In genomic region chr1:173861731-173862145, GRCh38 we compare ENCODE assay signal across 10 cellular contexts. TPM values are rescaled to one million over a fixed set of nuclear protein-coding genes. Genes with fewer than 3 reads are reported as not detected.
DNase-seq lines count a peak whose midpoint lies in the region; ATAC-seq and TF ChIP-seq lines count a peak whose summit lies in the region.
"Had no signal": no experiment of that assay in that cellular context is flagged by ENCODE, and none has a peak within 500 bp of the region (broad histone marks: within the 10 kb centered on the region; RNA-seq: fewer than 3 reads in every experiment).

No MANE protein-coding gene starts in this region.

- H3K4me1 ChIP-seq in cardiac muscle cell (ENCODE audit: low read depth): peaks cover 17% of the 10 kb centered on the region

- H3K9me3 Mint-ChIP-seq in activated naive CD4-positive, alpha-beta T cell treated with anti-CD3 and anti-CD28 coated beads, Interleukin-2, amount 10 ng/mL, durations not matched to agents 7 days and 5 days: no peaks in the 10 kb centered on the region
- no peaks in the 10 kb centered on the region for H3K9me3 Mint-ChIP-seq in stimulated activated naive CD8-positive, alpha-beta T cell treated with anti-CD3 and anti-CD28 coated beads, Interleukin-15, amount 100 ng/mL, for 72 hours

- H3K27ac ChIP-seq in cardiac muscle cell: peak overlapping the region; percentile 36
- H3K27ac ChIP-seq: skin epidermis had no signal

- peak overlapping the region; percentile 5 for H3K27ac Mint-ChIP-seq in activated naive CD4-positive, alpha-beta T cell treated with anti-CD3 and anti-CD28 coated beads, Interleukin-2, amount 10 ng/mL, durations not matched to agents 7 days and 5 days
- peak overlapping the region in 1 of 2 donors; percentile 82 for H3K27ac Mint-ChIP-seq in stimulated activated naive CD8-positive, alpha-beta T cell treated with anti-CD3 and anti-CD28 coated beads, Interleukin-15, amount 100 ng/mL, for 72 hours

- peak in 1 of 2 donors; percentile 16 for DNase-seq in cardiac muscle cell (ENCODE audit: low read depth in 1 of 2, low spot score in 1 of 2)
- no peak for DNase-seq in Right ventricle myocardium superior
- DNase-seq in activated naive CD4-positive, alpha-beta T cell treated with anti-CD3 and anti-CD28 coated beads, Interleukin-2, amount 10 ng/mL, durations not matched to agents 7 days and 5 days: no peak
- no peak for DNase-seq in stimulated activated naive CD8-positive, alpha-beta T cell treated with anti-CD3 and anti-CD28 coated beads, Interleukin-15, amount 100 ng/mL, for 72 hours
- DNase-seq: C1 segment of cervical spinal cord had no signal

- H3K27me3 ChIP-seq in cardiac muscle cell: no peaks in the 10 kb centered on the region

- no peak for TF ChIP-seq CTCF in cardiac muscle cell (IDR thresholded peaks at IDR 0.05; ENCODE audit: low read depth, low read length)

- H3K27me3 Mint-ChIP-seq in activated naive CD4-positive, alpha-beta T cell treated with anti-CD3 and anti-CD28 coated beads, Interleukin-2, amount 10 ng/mL, durations not matched to agents 7 days and 5 days: no peaks in the 10 kb centered on the region
- H3K27me3 Mint-ChIP-seq in stimulated activated naive CD8-positive, alpha-beta T cell treated with anti-CD3 and anti-CD28 coated beads, Interleukin-15, amount 100 ng/mL, for 72 hours: no peaks in the 10 kb centered on the region

- CTCF ChIA-PET in activated naive CD4-positive, alpha-beta T cell treated with anti-CD3 and anti-CD28 coated beads, Interleukin-2, amount 10 ng/mL, durations not matched to agents 7 days and 5 days (lab: Charles Lee): no interaction called here

- ATAC-seq in Right ventricle myocardium superior (ENCODE audit: poor library complexity) (no peak), HG03442 (IDR thresholded peaks at IDR 0.05; ENCODE audit: unreplicated experiment) (no peak), HG03135 (IDR thresholded peaks at IDR 0.05; ENCODE audit: unreplicated experiment) (no peak)
- peak; percentile 27 for ATAC-seq in stimulated activated naive CD8-positive, alpha-beta T cell treated with anti-CD3 and anti-CD28 coated beads, Interleukin-15, amount 100 ng/mL, for 72 hours
- ATAC-seq: Right ventricle myocardium inferior had no signal

- intact Hi-C loops in Right ventricle myocardium superior (cut with DNase I): loop anchor here (10.0 kb wide), 1 partner anchor 103 kb away; no protein-coding TSS in a partner anchor

- peaks cover 59% of the 10 kb centered on the region for H3K36me3 Mint-ChIP-seq in activated naive CD4-positive, alpha-beta T cell treated with anti-CD3 and anti-CD28 coated beads, Interleukin-2, amount 10 ng/mL, durations not matched to agents 7 days and 5 days

- H3K4me1 Mint-ChIP-seq in activated naive CD4-positive, alpha-beta T cell treated with anti-CD3 and anti-CD28 coated beads, Interleukin-2, amount 10 ng/mL, durations not matched to agents 7 days and 5 days: peaks cover 37% of the 10 kb centered on the region
- peaks cover 36% of the 10 kb centered on the region for H3K4me1 Mint-ChIP-seq in stimulated activated naive CD8-positive, alpha-beta T cell treated with anti-CD3 and anti-CD28 coated beads, Interleukin-15, amount 100 ng/mL, for 72 hours

- peaks cover 59% of the 10 kb centered on the region for H3K36me3 ChIP-seq in cardiac muscle cell

- no peak overlapping the region for H3K4me3 Mint-ChIP-seq in activated naive CD4-positive, alpha-beta T cell treated with anti-CD3 and anti-CD28 coated beads, Interleukin-2, amount 10 ng/mL, durations not matched to agents 7 days and 5 days
- H3K4me3 Mint-ChIP-seq in stimulated activated naive CD8-positive, alpha-beta T cell treated with anti-CD3 and anti-CD28 coated beads, Interleukin-15, amount 100 ng/mL, for 72 hours: no peak overlapping the region

- H3K9me3 ChIP-seq in cardiac muscle cell (ENCODE audit: low read depth): no peaks in the 10 kb centered on the region

- no peak overlapping the region for H3K4me3 ChIP-seq in cardiac muscle cell
- H3K4me3 ChIP-seq: skin epidermis had no signal

RNA-seq across cellular contexts. Expression of gene GAS5, which starts 6.1 kb away (rescaled TPM):
- 210 and 350 TPM in 2 replicates for total RNA-seq in cardiac muscle cell
- polyA plus RNA-seq in cardiac muscle cell: 158 and 248 TPM in 2 replicates
- total RNA-seq in Right ventricle myocardium superior: 50.2 TPM

RNA-seq across cellular contexts. Expression of gene ZBTB37, which starts 6.4 kb away (rescaled TPM):
- total RNA-seq in cardiac muscle cell (7.9 and 16.2 TPM in 2 replicates), Right ventricle myocardium superior (6.9 TPM)
- polyA plus RNA-seq in cardiac muscle cell: 1.8 and 3.0 TPM in 2 replicates

RNA-seq across cellular contexts. Expression of gene CENPL, which starts 37.1 kb away (rescaled TPM):
- total RNA-seq in cardiac muscle cell: 8.6 and 10.9 TPM in 2 replicates
- polyA plus RNA-seq in cardiac muscle cell: 4.9 and 9.9 TPM in 2 replicates
- 2.6 TPM for total RNA-seq in Right ventricle myocardium superior

RNA-seq across cellular contexts. Expression of gene DARS2, which starts 37.3 kb away (rescaled TPM):
- 9.3 and 15.6 TPM in 2 replicates for total RNA-seq in cardiac muscle cell
- 14.6 and 22.7 TPM in 2 replicates for polyA plus RNA-seq in cardiac muscle cell
- 12.9 TPM for total RNA-seq in Right ventricle myocardium superior

RNA-seq across cellular contexts. Expression of gene SERPINC1, which starts 55.4 kb away (rescaled TPM):
- total RNA-seq in cardiac muscle cell (0.36 TPM in 1 of 2 replicates, not detected in the other), Right ventricle myocardium superior (0.51 TPM)
- polyA plus RNA-seq in cardiac muscle cell: not detected in 2 replicates
- total RNA-seq: bronchial epithelial cell had no signal
